ENCODE assay signal across 22 cellular contexts in the genomic region with DNA sequence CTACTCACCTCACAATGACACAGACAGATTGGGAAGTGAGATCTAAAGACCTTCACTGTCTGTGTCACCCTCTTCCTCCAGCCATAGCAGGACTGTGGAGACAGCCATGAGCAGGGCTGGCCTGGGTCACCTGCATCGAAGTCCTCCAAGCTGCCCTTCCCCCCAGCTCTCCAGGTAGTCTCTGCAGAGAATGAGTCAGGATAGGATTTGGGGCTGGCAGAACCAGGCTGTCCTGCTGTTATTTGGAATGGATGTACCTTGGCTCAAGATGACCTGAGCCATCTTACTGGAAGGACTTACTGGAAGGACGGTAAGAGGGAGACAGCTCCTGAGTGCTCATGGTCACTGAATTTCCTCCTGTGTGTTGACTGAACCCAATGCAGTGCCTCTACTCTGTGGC. TPM values are rescaled to one million over a fixed set of nuclear protein-coding genes. Genes with fewer than 3 reads are reported as not detected.
A peak's percentile ranks its signal among the peaks of the same experiment; 100 is the strongest.
DNase-seq lines count a peak whose midpoint lies in the region; ATAC-seq and FAIRE-seq lines count a peak whose summit lies in the region.
"Had no signal": no experiment of that assay in that cellular context is flagged by ENCODE, and none has a peak within 500 bp of the region (broad histone marks: within the 10 kb centered on the region; RNA-seq: fewer than 3 reads in every experiment).

No MANE protein-coding gene starts in this region.

- H3K36me3 Mint-ChIP-seq in activated naive CD8-positive, alpha-beta T cell treated with anti-CD3 and anti-CD28 coated beads, Interleukin-2, amount 10 ng/mL, durations not matched to agents 7 days and 5 days, result no peaks in the 10 kb centered on the region
- H3K36me3 Mint-ChIP-seq in activated naive CD8-positive, alpha-beta T cell treated with anti-CD3 and anti-CD28 coated beads, Interleukin-2, amount 50 U/mL, for 24 hours (ENCODE audit: low read depth), result no peaks in the 10 kb centered on the region
- H3K36me3 Mint-ChIP-seq: CD8-positive, alpha-beta T cell had no signal

- H3K4me3 Mint-ChIP-seq in activated naive CD8-positive, alpha-beta T cell treated with anti-CD3 and anti-CD28 coated beads, Interleukin-2, amount 10 ng/mL, durations not matched to agents 7 days and 5 days, result no peak overlapping the region
- no peak overlapping the region for H3K4me3 Mint-ChIP-seq in activated naive CD8-positive, alpha-beta T cell treated with anti-CD3 and anti-CD28 coated beads, Interleukin-2, amount 50 U/mL, for 24 hours
- H3K4me3 Mint-ChIP-seq: B cell; CD8-positive, alpha-beta T cell; H9; IgD-negative memory B cell had no signal

- peaks cover 25% of the 10 kb centered on the region for H3K27me3 Mint-ChIP-seq in activated naive CD8-positive, alpha-beta T cell treated with anti-CD3 and anti-CD28 coated beads, Interleukin-2, amount 10 ng/mL, durations not matched to agents 7 days and 5 days
- H3K27me3 Mint-ChIP-seq in activated naive CD8-positive, alpha-beta T cell treated with anti-CD3 and anti-CD28 coated beads, Interleukin-2, amount 50 U/mL, for 24 hours, result peaks cover 12% of the 10 kb centered on the region

- peaks cover 9% of the 10 kb centered on the region for H3K4me1 Mint-ChIP-seq in activated naive CD8-positive, alpha-beta T cell treated with anti-CD3 and anti-CD28 coated beads, Interleukin-2, amount 10 ng/mL, durations not matched to agents 7 days and 5 days
- no peaks in the 10 kb centered on the region for H3K4me1 Mint-ChIP-seq in activated naive CD8-positive, alpha-beta T cell treated with anti-CD3 and anti-CD28 coated beads, Interleukin-2, amount 50 U/mL, for 24 hours
- H3K4me1 Mint-ChIP-seq: H9 had no signal

- POLR2A ChIA-PET in activated naive CD8-positive, alpha-beta T cell treated with anti-CD3 and anti-CD28 coated beads, Interleukin-2, amount 10 ng/mL, durations not matched to agents 7 days and 5 days (lab: Charles Lee), result no interaction called here

- H3K9me3 Mint-ChIP-seq in activated naive CD8-positive, alpha-beta T cell treated with anti-CD3 and anti-CD28 coated beads, Interleukin-2, amount 10 ng/mL, durations not matched to agents 7 days and 5 days, result peaks cover 3% of the 10 kb centered on the region
- H3K9me3 Mint-ChIP-seq in activated naive CD8-positive, alpha-beta T cell treated with anti-CD3 and anti-CD28 coated beads, Interleukin-2, amount 50 U/mL, for 24 hours, result no peaks in the 10 kb centered on the region
- H3K9me3 Mint-ChIP-seq: CD8-positive, alpha-beta T cell had no signal

- peak; percentile 74 for FAIRE-seq in urothelium cell line (lab: Jason Lieb, UNC)
- FAIRE-seq: G401.6, GM18507, H1, HepG2 had no signal

- ATAC-seq in activated naive CD8-positive, alpha-beta T cell treated with anti-CD3 and anti-CD28 coated beads, Interleukin-2, amount 10 ng/mL, durations not matched to agents 7 days and 5 days (ENCODE audit: low read depth), result no peak
- no peak for ATAC-seq in activated naive CD8-positive, alpha-beta T cell treated with anti-CD3 and anti-CD28 coated beads, Interleukin-2, amount 50 U/mL, for 24 hours
- ATAC-seq: CD8-positive, alpha-beta T cell; HepG2 had no signal

- no peak overlapping the region for H3K27ac Mint-ChIP-seq in activated naive CD8-positive, alpha-beta T cell treated with anti-CD3 and anti-CD28 coated beads, Interleukin-2, amount 10 ng/mL, durations not matched to agents 7 days and 5 days
- H3K27ac Mint-ChIP-seq in activated naive CD8-positive, alpha-beta T cell treated with anti-CD3 and anti-CD28 coated beads, Interleukin-2, amount 50 U/mL, for 24 hours, result no peak overlapping the region
- H3K27ac Mint-ChIP-seq: B cell; CD8-positive, alpha-beta T cell; H9; IgD-negative memory B cell had no signal

- peak; percentile 3 for DNase-seq in activated naive CD8-positive, alpha-beta T cell treated with anti-CD3 and anti-CD28 coated beads, Interleukin-2, amount 10 ng/mL, durations not matched to agents 7 days and 5 days
- DNase-seq in activated naive CD8-positive, alpha-beta T cell treated with anti-CD3 and anti-CD28 coated beads, Interleukin-2, amount 50 U/mL, for 24 hours, result no peak
- peak; percentile 72 for DNase-seq in cerebellar cortex (ENCODE audit: low spot score)
- peak; percentile 72 for DNase-seq in mesenteric fat pad (ENCODE audit: low spot score)
- no peak for DNase-seq in urothelium cell line (ENCODE audit: low spot score)
- DNase-seq in hypothalamus (lab: John Stamatoyannopoulos, UW), result no peak
- no peak for DNase-seq in NCI-H146 treated with DMSO at 0.1 percent for 48 hours (lab: John Stamatoyannopoulos, UW; ENCODE audit: unreplicated experiment)
- DNase-seq in germinal center (ENCODE audit: low spot score), result no peak
- DNase-seq: 8988T; CD8-positive, alpha-beta T cell; DMS 273 treated with DMSO at 0.1 percent for 48 hours; DMS53; DND-41; EL; H9 had no signal

RNA-seq across cellular contexts. Expression of gene GGTLC2, which starts 29.2 kb away (rescaled TPM):
- total RNA-seq in activated naive CD8-positive, alpha-beta T cell treated with anti-CD3 and anti-CD28 coated beads, Interleukin-2, amount 10 ng/mL, durations not matched to agents 7 days and 5 days, result not detected
- total RNA-seq in mesenteric fat pad, result not detected
- total RNA-seq: A673; B cell; CD8-positive, alpha-beta T cell; H1; H9; HepG2 had no signal

Comparison
In these comparisons a context has a peak if more than half of its experiments do, and no peak if none do; other contexts are left out.
1. DNase-seq: peak in activated naive CD8-positive, alpha-beta T cell treated with anti-CD3 and anti-CD28 coated beads, Interleukin-2, amount 10 ng/mL, durations not matched to agents 7 days and 5 days (single experiment), cerebellar cortex (single experiment) and mesenteric fat pad (single experiment); none in activated naive CD8-positive, alpha-beta T cell treated with anti-CD3 and anti-CD28 coated beads, Interleukin-2, amount 50 U/mL, for 24 hours (single experiment), urothelium cell line (single experiment), hypothalamus (0 of 51), NCI-H146 treated with DMSO at 0.1 percent for 48 hours (single experiment) and germinal center (single experiment).